In genomic region chr6:26336355-26337198, GRCh38 we compare ENCODE assay signal across 1 cellular context.
TF ChIP-seq lines count a peak whose summit lies in the region.

No MANE protein-coding gene starts in this region.

TF ChIP-seq in GM23338, 12 proteins besides CTCF, POLR2A, EP300 and RAD21 (continued from another document):
- no peak for TF ChIP-seq ZNF462 (CRISPR knock-in tag; IDR thresholded peaks at IDR 0.05)
- no peak for TF ChIP-seq EZH2 (IDR thresholded peaks at IDR 0.05; ENCODE audit: low read depth, unreplicated experiment)
- TF ChIP-seq REST (IDR thresholded peaks at IDR 0.05; ENCODE audit: unreplicated experiment): no peak
- TF ChIP-seq POLR2AphosphoS5 (IDR thresholded peaks at IDR 0.05; ENCODE audit: low read depth): no peak
- TF ChIP-seq STAT1 (IDR thresholded peaks at IDR 0.05; ENCODE audit: unreplicated experiment): no peak
- TF ChIP-seq JUNB (IDR thresholded peaks at IDR 0.05; ENCODE audit: unreplicated experiment): no peak
- TF ChIP-seq ZNF114 (CRISPR knock-in tag; IDR thresholded peaks at IDR 0.05): no peak
